Comparison of ENCODE assay signal across 11 cellular contexts in genomic region chr10:89337493-89337892, GRCh38. TPM values are rescaled to one million over a fixed set of nuclear protein-coding genes. Genes with fewer than 3 reads are reported as not detected.
DNase-seq lines count a peak whose midpoint lies in the region; ATAC-seq and TF ChIP-seq lines count a peak whose summit lies in the region.
"Had no signal": no experiment of that assay in that cellular context is flagged by ENCODE, and none has a peak within 500 bp of the region (broad histone marks: within the 10 kb centered on the region; RNA-seq: fewer than 3 reads in every experiment).

No MANE protein-coding gene starts in this region.

- H2BK15ac ChIP-seq in mesendoderm (replicated peaks; ENCODE audit: low read depth) = no peak overlapping the region

- H4K5ac ChIP-seq in mesendoderm (ENCODE audit: low read length) = peak overlapping the region; percentile 61

- H3K27ac Mint-ChIP-seq in activated naive CD8-positive, alpha-beta T cell treated with anti-CD3 and anti-CD28 coated beads for 36 hours = no peak overlapping the region
- H3K27ac Mint-ChIP-seq in progenitor cell of endocrine pancreas = no peak overlapping the region

- peak overlapping the region; percentile 78 for H2BK120ac ChIP-seq in mesendoderm (ENCODE audit: low read depth, low read length)

- no peaks in the 10 kb centered on the region for H3K27me3 ChIP-seq in mesendoderm (ENCODE audit: insufficient read depth, low read length, poor library complexity)

- H3K27me3 Mint-ChIP-seq in activated naive CD8-positive, alpha-beta T cell treated with anti-CD3 and anti-CD28 coated beads for 36 hours = peaks cover 63% of the 10 kb centered on the region
- H3K27me3 Mint-ChIP-seq in progenitor cell of endocrine pancreas = no peaks in the 10 kb centered on the region

- intact Hi-C loops in lower leg skin (cut with DNase I; ENCODE audit: low total_unique reads) = no loop called here

- no peak overlapping the region for H3K4me2 ChIP-seq in mesendoderm (ENCODE audit: low read length)

- no peak overlapping the region for H3K4ac ChIP-seq in mesendoderm (ENCODE audit: low read depth, low read length)

- peaks cover 14% of the 10 kb centered on the region for H3K4me1 ChIP-seq in mesendoderm (ENCODE audit: control insufficient read depth, low read depth, low read length)

- TF ChIP-seq CTCF in progenitor cell of endocrine pancreas (IDR thresholded peaks at IDR 0.05; ENCODE audit: unreplicated experiment) = no peak
- no peak for TF ChIP-seq CTCF in lower leg skin (IDR thresholded peaks at IDR 0.05)

- peak overlapping the region; percentile 43 for H3K56ac ChIP-seq in mesendoderm (ENCODE audit: low read length)

- H3K4me3 Mint-ChIP-seq in activated naive CD8-positive, alpha-beta T cell treated with anti-CD3 and anti-CD28 coated beads for 36 hours = no peak overlapping the region
- H3K4me3 Mint-ChIP-seq in progenitor cell of endocrine pancreas (ENCODE audit: low read depth) = no peak overlapping the region

- H4K8ac ChIP-seq in mesendoderm (ENCODE audit: low read depth, low read length) = no peak overlapping the region

- peak overlapping the region; percentile 83 for H3K18ac ChIP-seq in mesendoderm (ENCODE audit: low read length)

- H3K79me1 ChIP-seq in mesendoderm (ENCODE audit: low read length) = no peaks in the 10 kb centered on the region

- no peak overlapping the region for H2AK5ac ChIP-seq in mesendoderm (ENCODE audit: low read length)

- peak; percentile 84 for DNase-seq in Daoy (ENCODE audit: low read depth)
- DNase-seq in LHCN-M2 (ENCODE audit: low read depth) = peak; percentile 54
- DNase-seq in activated naive CD8-positive, alpha-beta T cell treated with anti-CD3 and anti-CD28 coated beads for 36 hours = peak; percentile 41
- DNase-seq in mesendoderm = peak; percentile 89
- DNase-seq in progenitor cell of endocrine pancreas (ENCODE audit: low spot score, unreplicated experiment) = no peak
- DNase-seq in lower leg skin (ENCODE audit: low spot score in 2 of 2) = no peak
- DNase-seq: GDM1 had no signal

- ATAC-seq in HG02759 (IDR thresholded peaks at IDR 0.05; ENCODE audit: unreplicated experiment) (no peak), HG02938 (IDR thresholded peaks at IDR 0.05; ENCODE audit: unreplicated experiment) (no peak)

- H3K36me3 Mint-ChIP-seq in activated naive CD8-positive, alpha-beta T cell treated with anti-CD3 and anti-CD28 coated beads for 36 hours = peaks cover 16% of the 10 kb centered on the region
- no peaks in the 10 kb centered on the region for H3K36me3 Mint-ChIP-seq in progenitor cell of endocrine pancreas (ENCODE audit: insufficient read depth)

- H3K36me3 ChIP-seq in mesendoderm (ENCODE audit: control insufficient read depth, insufficient read depth, low read length) = no peaks in the 10 kb centered on the region

- no peak overlapping the region for H3K23ac ChIP-seq in mesendoderm (ENCODE audit: low read length)

- H3K79me2 ChIP-seq in mesendoderm (ENCODE audit: control insufficient read depth, insufficient read depth, low read length) = no peaks in the 10 kb centered on the region

- no peak overlapping the region for H2BK5ac ChIP-seq in mesendoderm (ENCODE audit: low read length)

- H3K27ac ChIP-seq in mesendoderm (ENCODE audit: low read depth, low read length) = no peak overlapping the region

- H3K9ac ChIP-seq in mesendoderm (ENCODE audit: low read length) = no peak overlapping the region

- peaks cover 38% of the 10 kb centered on the region for H3K4me1 Mint-ChIP-seq in activated naive CD8-positive, alpha-beta T cell treated with anti-CD3 and anti-CD28 coated beads for 36 hours
- peaks cover 12% of the 10 kb centered on the region for H3K4me1 Mint-ChIP-seq in progenitor cell of endocrine pancreas (ENCODE audit: low read depth)

- H3K4me3 ChIP-seq in mesendoderm (ENCODE audit: low read length) = no peak overlapping the region
- no peak overlapping the region for H3K4me3 ChIP-seq in lower leg skin (ENCODE audit: low read depth, poor library complexity, severe bottlenecking)

- no peak for TF ChIP-seq POLR2A in lower leg skin (IDR thresholded peaks at IDR 0.05)

- no peaks in the 10 kb centered on the region for H3K9me3 Mint-ChIP-seq in activated naive CD8-positive, alpha-beta T cell treated with anti-CD3 and anti-CD28 coated beads for 36 hours
- H3K9me3 Mint-ChIP-seq in progenitor cell of endocrine pancreas (ENCODE audit: low read depth) = no peaks in the 10 kb centered on the region

- no CpG with 5 or more reads among the region's 6 CpGs for WGBS in mesendoderm (ENCODE audit: extremely low coverage, insufficient coverage, low lambda C conversion rate)
- WGBS in lower leg skin, 2 donors = 72 to 75% methylated on average over 6 of the region's 6 CpGs

RNA-seq across cellular contexts. Expression of gene IFIT3, which starts 9.7 kb away (rescaled TPM):
- 28.3 and 31.5 TPM in 2 replicates for total RNA-seq in Daoy (2014; rRNA removed; shearing (Covaris generic))
- total RNA-seq in LHCN-M2 (2014; rRNA removed) (15.6 and 32.0 TPM in 2 replicates), progenitor cell of endocrine pancreas (0.16 TPM in 1 of 2 replicates, not detected in the other), lower leg skin (1 to 10 TPM; 1.1 to 8.2 (median 3.7) TPM)
- 7.3 TPM for polyA plus RNA-seq in LHCN-M2 (2012)
- total RNA-seq in activated naive CD8-positive, alpha-beta T cell treated with anti-CD3 and anti-CD28 coated beads for 36 hours = 10 to 100 TPM; 28.6 to 28.7 TPM
- 5.0 TPM for polyA plus RNA-seq in mesendoderm (2013, experiment 1 of 2)
- 4.9 TPM for polyA plus RNA-seq in mesendoderm (2013, experiment 2 of 2)

RNA-seq across cellular contexts. Expression of gene IFIT2, which starts 35.6 kb away (rescaled TPM):
- 7.1 and 8.5 TPM in 2 replicates for total RNA-seq in Daoy (2014; rRNA removed; shearing (Covaris generic))
- total RNA-seq in LHCN-M2 (2014; rRNA removed) = 3.9 and 9.0 TPM in 2 replicates
- polyA plus RNA-seq in LHCN-M2 (2012) = 1.6 TPM
- total RNA-seq in activated naive CD8-positive, alpha-beta T cell treated with anti-CD3 and anti-CD28 coated beads for 36 hours = 10 to 100 TPM; 37.0 to 37.3 TPM
- 2.3 TPM for polyA plus RNA-seq in mesendoderm (2013, experiment 1 of 2)
- 2.3 TPM for polyA plus RNA-seq in mesendoderm (2013, experiment 2 of 2)
- total RNA-seq in progenitor cell of endocrine pancreas = not detected in 2 replicates
- 1 to 10 TPM in 3 of 4 donors, under 1 TPM in 1; 0.67 to 2.2 (median 1.9) TPM for total RNA-seq in lower leg skin

RNA-seq across cellular contexts. Expression of gene IFIT1B, which starts 40.4 kb away (rescaled TPM):
- total RNA-seq in Daoy (2014; rRNA removed; shearing (Covaris generic)) = 0.09 TPM in 1 of 2 replicates, not detected in the other
- total RNA-seq in LHCN-M2 (2014; rRNA removed) = not detected in 2 replicates
- polyA plus RNA-seq in LHCN-M2 (2012) = not detected
- total RNA-seq in activated naive CD8-positive, alpha-beta T cell treated with anti-CD3 and anti-CD28 coated beads for 36 hours = not detected
- not detected for polyA plus RNA-seq in mesendoderm (2013, experiment 1 of 2)
- 0.03 TPM for polyA plus RNA-seq in mesendoderm (2013, experiment 2 of 2)
- total RNA-seq in progenitor cell of endocrine pancreas = not detected in 2 replicates
- not detected for total RNA-seq in lower leg skin
- total RNA-seq: glomerular endothelial cell, H1 had no signal
- polyA plus RNA-seq: H1 had no signal

RNA-seq across cellular contexts. Expression of gene IFIT1, which starts 54.9 kb away (rescaled TPM):
- total RNA-seq in Daoy (2014; rRNA removed; shearing (Covaris generic)) = 13.7 and 17.3 TPM in 2 replicates
- 33.3 and 70.9 TPM in 2 replicates for total RNA-seq in LHCN-M2 (2014; rRNA removed)
- 7.0 TPM for polyA plus RNA-seq in LHCN-M2 (2012)
- 1 to 10 TPM; 7.2 to 9.1 TPM for total RNA-seq in activated naive CD8-positive, alpha-beta T cell treated with anti-CD3 and anti-CD28 coated beads for 36 hours
- 2.2 TPM for polyA plus RNA-seq in mesendoderm (2013, experiment 1 of 2)
- polyA plus RNA-seq in mesendoderm (2013, experiment 2 of 2) = 2.2 TPM
- total RNA-seq in progenitor cell of endocrine pancreas = 0.20 and 0.34 TPM in 2 replicates
- 1 to 10 TPM in 3 of 4 donors, under 1 TPM in 1; 0.72 to 6.2 (median 4.7) TPM for total RNA-seq in lower leg skin

Comparison
In these comparisons a context has a peak if more than half of its experiments do, and no peak if none do; other contexts are left out.
1. DNase-seq: peak in Daoy (single experiment), LHCN-M2 (single experiment), activated naive CD8-positive, alpha-beta T cell treated with anti-CD3 and anti-CD28 coated beads for 36 hours (single experiment) and mesendoderm (single experiment); none in progenitor cell of endocrine pancreas (single experiment) and lower leg skin (0 of 2).